7 cellular contexts compared by ENCODE assay signal in genomic region chr10:128456271-128456670, GRCh38.
"Had no signal": no experiment of that assay in that cellular context is flagged by ENCODE, and none has a peak within 500 bp of the region (broad histone marks: within the 10 kb centered on the region; RNA-seq: fewer than 3 reads in every experiment).

No MANE protein-coding gene starts in this region.

- H3K9me3 ChIP-seq: HAP-1 had no signal

- H3K27ac ChIP-seq: GM23248 had no signal

- H3K4me3 ChIP-seq: GM23248, HAP-1 had no signal

- H3K4me1 ChIP-seq: HAP-1 had no signal

- ATAC-seq: HCT116 had no signal

- DNase-seq: GM23248, GOT3, H7, HFFc6, KBM-7 had no signal

- H3K36me3 ChIP-seq: HAP-1 had no signal
